In the genomic region with DNA sequence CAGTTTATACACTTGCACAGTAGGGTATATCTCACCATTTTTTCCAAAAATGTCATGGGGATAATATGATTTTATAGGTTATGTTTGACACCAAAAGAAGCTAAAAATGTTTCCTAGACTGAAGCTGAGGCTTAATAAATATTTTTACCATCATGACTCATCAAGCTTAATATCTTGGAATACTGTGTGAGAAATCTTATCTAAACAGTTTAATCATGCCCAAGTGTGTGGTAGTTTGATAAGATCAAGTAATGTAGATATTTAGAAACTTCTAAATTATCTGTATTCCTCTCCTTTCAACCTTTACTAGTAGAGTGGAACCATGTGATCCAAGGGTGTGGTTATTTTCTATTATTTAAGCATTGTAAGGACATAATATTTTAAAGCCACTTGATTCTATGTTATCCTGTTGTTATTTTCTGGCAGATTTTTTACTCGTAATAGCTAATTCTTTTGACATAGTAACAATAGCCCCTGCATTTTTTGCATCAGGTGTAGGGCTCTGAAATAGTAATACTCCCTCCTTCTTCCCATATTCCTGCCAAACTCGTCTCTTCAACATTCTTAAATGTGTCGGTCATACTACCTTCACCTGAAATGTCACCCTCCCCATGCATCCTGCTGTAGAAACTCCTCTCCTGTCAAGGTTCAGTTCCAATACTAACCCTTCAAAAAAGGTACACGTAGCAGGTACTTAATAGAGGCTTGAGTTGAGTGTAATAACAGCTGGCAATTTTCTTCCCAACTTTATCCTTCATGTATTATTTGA, we compare ENCODE assay signal across 1 cellular context.
TF ChIP-seq lines count a peak whose summit lies in the region.

No MANE protein-coding gene starts in this region.

TF ChIP-seq in IMR-90, 13 proteins besides CTCF, POLR2A, EP300 and RAD21:
- TF ChIP-seq CHD1 (IDR thresholded peaks at IDR 0.05; ENCODE audit: low read depth, low read length): no peak
- peak; percentile 58; the same call in 1 of the 2 replicates for TF ChIP-seq FOS (IDR thresholded peaks at IDR 0.05; ENCODE audit: low read depth, low read length)
